ENCODE assay signal across 1 cellular context in genomic region chr17:59671386-59671785, GRCh38.
TF ChIP-seq lines count a peak whose summit lies in the region.

No MANE protein-coding gene starts in this region.

TF ChIP-seq in IMR-90, 13 proteins besides CTCF, POLR2A, EP300 and RAD21:
- TF ChIP-seq ELK1 (IDR thresholded peaks at IDR 0.05; ENCODE audit: borderline replicate concordance, low read depth, low read length) = no peak
- TF ChIP-seq CHD1 (IDR thresholded peaks at IDR 0.05; ENCODE audit: low read depth, low read length) = no peak
- no peak for TF ChIP-seq NFE2L2 (IDR thresholded peaks at IDR 0.05; ENCODE audit: low read depth, low read length)
- no peak for TF ChIP-seq MAFK (IDR thresholded peaks at IDR 0.05; ENCODE audit: low read depth, low read length)
- TF ChIP-seq BHLHE40 (IDR thresholded peaks at IDR 0.05; ENCODE audit: low read depth, low read length) = no peak
- TF ChIP-seq FOS (IDR thresholded peaks at IDR 0.05; ENCODE audit: low read depth, low read length) = no peak
- no peak for TF ChIP-seq USF2 (IDR thresholded peaks at IDR 0.05; ENCODE audit: low read depth, low read length)
- TF ChIP-seq RCOR1 (IDR thresholded peaks at IDR 0.05; ENCODE audit: insufficient replicate concordance, low read length) = no peak
- no peak for TF ChIP-seq MXI1 (IDR thresholded peaks at IDR 0.05; ENCODE audit: borderline replicate concordance, low read depth, low read length)
- no peak for TF ChIP-seq SMC3 (IDR thresholded peaks at IDR 0.05; ENCODE audit: low read depth, low read length)
- no peak for TF ChIP-seq MAZ (IDR thresholded peaks at IDR 0.05; ENCODE audit: borderline replicate concordance, low read depth, low read length)
- no peak for TF ChIP-seq CEBPB (IDR thresholded peaks at IDR 0.05; ENCODE audit: low read depth, low read length)
- no peak for TF ChIP-seq RFX5 (IDR thresholded peaks at IDR 0.05; ENCODE audit: low read depth, low read length)
